In genomic region chr16:19520861-19521331, GRCh38 we compare ENCODE assay signal across 8 cellular contexts. TPM values are rescaled to one million over a fixed set of nuclear protein-coding genes. Genes with fewer than 3 reads are reported as not detected.
A peak's percentile ranks its signal among the peaks of the same experiment; 100 is the strongest.
DNase-seq lines count a peak whose midpoint lies in the region; ATAC-seq and TF ChIP-seq lines count a peak whose summit lies in the region.

No MANE protein-coding gene starts in this region.

- peaks cover 17 to 48% of the 10 kb centered on the region in 2 experiments for H3K4me1 ChIP-seq in HCT116 (ENCODE audit: control insufficient read depth in 1 of 2, insufficient read depth in 2 of 2, low read length in 2 of 2)
- H3K4me1 ChIP-seq in hepatocyte (ENCODE audit: insufficient read depth): peaks cover 10% of the 10 kb centered on the region

- TSS peak; percentile 57 for BruUV-seq in HCT116 (replicated peaks; lab: Mats Ljungman, UMichigan)

- H3K9ac ChIP-seq in HCT116 (ENCODE audit: low read length): peak overlapping the region; percentile 74

- peak overlapping the region; percentile 89 for H3K27ac Mint-ChIP-seq in activated CD8-positive, alpha-beta T cell treated with anti-CD3 and anti-CD28 coated beads for 36 hours

- H3K79me2 ChIP-seq in HCT116 (ENCODE audit: insufficient read depth, low read length) (peaks cover 53% of the 10 kb centered on the region), hepatocyte (peaks cover 52% of the 10 kb centered on the region)

- peak overlapping the region; percentile 65 to 87 for H3K4me3 ChIP-seq in HCT116 (replicated peaks in 1 of 2; ENCODE audit: low read depth in 1 of 2, low read length in 2 of 2)
- H3K4me3 ChIP-seq in hepatocyte: peak overlapping the region; percentile 87
- H3K4me3 ChIP-seq in skin epidermis: peak overlapping the region; percentile 55 to 96 (median 62)

- intact Hi-C loops in HCT116 (cut with micrococcal nuclease): loop anchor here (5.0 kb wide), 1 partner anchor 104 kb away; the partner anchor contains the start of gene TMC5
- intact Hi-C loops in activated CD8-positive, alpha-beta T cell treated with anti-CD3 and anti-CD28 coated beads for 36 hours (cut with micrococcal nuclease): no loop called here

- H3K27me3 ChIP-seq in HCT116 (ENCODE audit: insufficient read depth, low read length): no peaks in the 10 kb centered on the region
- H3K27me3 ChIP-seq in hepatocyte: no peaks in the 10 kb centered on the region

- RAD21 ChIA-PET in HCT116 (lab: Charles Lee; ENCODE audit: low non-redundant PET in 1 of 2, low total read pairs in 2 of 2, uncharacterized antibody in 2 of 2, unreplicated experiment in 2 of 2): no interaction called here

- no peak overlapping the region for H2AFZ ChIP-seq in HCT116 (ENCODE audit: low read depth, low read length, poor library complexity, severe bottlenecking)
- peak overlapping the region; percentile 73 for H2AFZ ChIP-seq in hepatocyte

- 16% methylated on average over 8 of the region's 8 CpGs for WGBS in hepatocyte (ENCODE audit: low lambda C conversion rate, missing lambda C conversion rate)

- no peaks in the 10 kb centered on the region for H3K9me2 ChIP-seq in HCT116 (ENCODE audit: insufficient read depth)
- no peaks in the 10 kb centered on the region for H3K9me2 ChIP-seq in hepatocyte (replicated peaks; ENCODE audit: insufficient read depth)

- H3K4me2 ChIP-seq in HCT116 (ENCODE audit: low read length): peak overlapping the region; percentile 74
- H3K4me2 ChIP-seq in hepatocyte: peak overlapping the region; percentile 86

- H3K9me3 ChIP-seq in HCT116 (ENCODE audit: control insufficient read depth in 1 of 2, insufficient read depth in 1 of 2, low read depth in 1 of 2, low read length in 2 of 2) (no peaks in the 10 kb centered on the region), hepatocyte (ENCODE audit: low read depth) (no peaks in the 10 kb centered on the region)

- H3K36me3 ChIP-seq in HCT116 (ENCODE audit: control insufficient read depth in 1 of 2, insufficient read depth in 2 of 2, low read length in 2 of 2) (peaks cover 7 to 9% of the 10 kb centered on the region in 2 experiments; a peak in 3 of 4 replicates), hepatocyte (replicated peaks; ENCODE audit: insufficient read depth, low read depth) (no peaks in the 10 kb centered on the region)

- H3K4me3 Mint-ChIP-seq in activated CD8-positive, alpha-beta T cell treated with anti-CD3 and anti-CD28 coated beads for 36 hours: peak overlapping the region; percentile 89

- no peaks in the 10 kb centered on the region for H3K9me3 Mint-ChIP-seq in activated CD8-positive, alpha-beta T cell treated with anti-CD3 and anti-CD28 coated beads for 36 hours

- ATAC-seq in HCT116 (no peak), HG03196 (IDR thresholded peaks at IDR 0.05; ENCODE audit: unreplicated experiment) (no peak)
- ATAC-seq in activated CD8-positive, alpha-beta T cell treated with anti-CD3 and anti-CD28 coated beads for 36 hours: no peak

- no peak for TF ChIP-seq POLR2A in HCT116 (IDR thresholded peaks at IDR 0.05; ENCODE audit: borderline replicate concordance, extremely low read depth, insufficient read depth, insufficient read length)

- DNase-seq in HCT116 (ENCODE audit: low read depth, low spot score) (no peak), hepatocyte (ENCODE audit: low spot score) (peak; percentile 68), OCI-M2 (lab: John Stamatoyannopoulos, UW; ENCODE audit: unreplicated experiment) (no peak), NCI-H1436 (lab: John Stamatoyannopoulos, UW) (no peak)
- DNase-seq in activated CD8-positive, alpha-beta T cell treated with anti-CD3 and anti-CD28 coated beads for 36 hours: peak; percentile 37

- H4K20me1 ChIP-seq in HCT116 (ENCODE audit: insufficient read depth): no peaks in the 10 kb centered on the region
- peaks cover 11% of the 10 kb centered on the region for H4K20me1 ChIP-seq in hepatocyte (ENCODE audit: insufficient read depth, poor library complexity, severe bottlenecking)

- H3K27ac ChIP-seq in C4-2B (peak overlapping the region; percentile 88), HCT116 (ENCODE audit: low read depth, low read length) (peak overlapping the region; percentile 84), hepatocyte (peak overlapping the region; percentile 94), skin epidermis (peak overlapping the region in 20 of 21 experiments; percentile 72 to 93 (median 88))

- no peak for TF ChIP-seq RAD21 in HCT116 (IDR thresholded peaks at IDR 0.05; ENCODE audit: low read depth)

- peaks cover 18% of the 10 kb centered on the region for H3K36me3 Mint-ChIP-seq in activated CD8-positive, alpha-beta T cell treated with anti-CD3 and anti-CD28 coated beads for 36 hours (ENCODE audit: low read depth)

- POLR2A ChIA-PET in HCT116 (lab: Charles Lee): interaction anchor here (1.4 kb wide), 1 partner anchor 27 kb away, joined by 3 read pairs; no protein-coding TSS in a partner anchor
- POLR2A ChIA-PET in activated CD8-positive, alpha-beta T cell treated with anti-CD3 and anti-CD28 coated beads for 36 hours (lab: Charles Lee): interaction anchor here (1.8 kb wide), 1 partner anchor 34 kb away, joined by 5 read pairs; the partner anchor contains the start of gene VPS35L

- CTCF ChIA-PET in HCT116 (lab: Charles Lee): interaction anchor here (1.1 kb wide), 1 partner anchor 435 kb away, joined by 3 read pairs; no protein-coding TSS in a partner anchor
- CTCF ChIA-PET in activated CD8-positive, alpha-beta T cell treated with anti-CD3 and anti-CD28 coated beads for 36 hours (lab: Charles Lee): interaction anchor here (1.3 kb wide), 1 partner anchor 18 kb away, joined by 5 read pairs; no protein-coding TSS in a partner anchor

- H3K4me1 Mint-ChIP-seq in activated CD8-positive, alpha-beta T cell treated with anti-CD3 and anti-CD28 coated beads for 36 hours (ENCODE audit: low read depth): peaks cover 46% of the 10 kb centered on the region

- TF ChIP-seq CTCF in C4-2B (conservative IDR thresholded peaks at IDR 0.05) (no peak), HCT116 (IDR thresholded peaks at IDR 0.05 in 2 of 3, conservative IDR thresholded peaks at IDR 0.05 in 1 of 3; ENCODE audit: borderline replicate concordance in 1 of 3, insufficient read depth in 1 of 3, low read depth in 2 of 3, low read length in 2 of 3) (no peak), hepatocyte (IDR thresholded peaks at IDR 0.05; ENCODE audit: poor library complexity) (no peak)
- no peak for TF ChIP-seq CTCF in activated CD8-positive, alpha-beta T cell treated with anti-CD3 and anti-CD28 coated beads for 36 hours (IDR thresholded peaks at IDR 0.05)

- H3K27me3 Mint-ChIP-seq in activated CD8-positive, alpha-beta T cell treated with anti-CD3 and anti-CD28 coated beads for 36 hours: no peaks in the 10 kb centered on the region

TF ChIP-seq in HCT116, 20 proteins besides CTCF, POLR2A, EP300 and RAD21:
- TF ChIP-seq SP1 (IDR thresholded peaks at IDR 0.05; ENCODE audit: low read depth) (no peak), TCF7L2 (IDR thresholded peaks at IDR 0.05; ENCODE audit: borderline replicate concordance, extremely low read depth, insufficient read depth, insufficient read length) (no peak), CEBPB (IDR thresholded peaks at IDR 0.05; ENCODE audit: low read depth) (no peak), FOSL1 (IDR thresholded peaks at IDR 0.05; ENCODE audit: low read depth) (no peak), EZH2 (IDR thresholded peaks at IDR 0.05) (no peak)

RNA-seq across cellular contexts. Expression of gene GDE1, which starts 1.0 kb away (rescaled TPM):
- 47.1 TPM for total RNA-seq in HCT116 (2021; ENCODE audit: unreplicated experiment)
- 28.8 and 37.9 TPM in 2 replicates for polyA plus RNA-seq in HCT116 (2012)
- 10 to 100 TPM; 20.0 TPM for total RNA-seq in activated CD8-positive, alpha-beta T cell treated with anti-CD3 and anti-CD28 coated beads for 36 hours
- 83.2 and 99.9 TPM in 2 replicates for total RNA-seq in hepatocyte
- 77.6 and 78.4 TPM in 2 replicates for polyA plus RNA-seq in hepatocyte

RNA-seq across cellular contexts. Expression of gene CCP110, which starts 2.8 kb away (rescaled TPM):
- 21.4 TPM for total RNA-seq in HCT116 (2021; ENCODE audit: unreplicated experiment)
- polyA plus RNA-seq in HCT116 (2012): 5.1 and 7.4 TPM in 2 replicates
- total RNA-seq in activated CD8-positive, alpha-beta T cell treated with anti-CD3 and anti-CD28 coated beads for 36 hours: 10 to 100 TPM; 24.2 to 25.8 TPM
- 9.2 and 12.6 TPM in 2 replicates for total RNA-seq in hepatocyte
- polyA plus RNA-seq in hepatocyte: 4.3 and 5.8 TPM in 2 replicates

RNA-seq across cellular contexts. Expression of gene VPS35L, which starts 34.6 kb away (rescaled TPM):
- total RNA-seq in HCT116 (2021; ENCODE audit: unreplicated experiment) (21.4 TPM), hepatocyte (47.5 and 55.1 TPM in 2 replicates)
- 12.6 and 16.0 TPM in 2 replicates for polyA plus RNA-seq in HCT116 (2012)
- 10 to 100 TPM; 32.1 to 34.8 TPM for total RNA-seq in activated CD8-positive, alpha-beta T cell treated with anti-CD3 and anti-CD28 coated beads for 36 hours
- 52.8 and 56.1 TPM in 2 replicates for polyA plus RNA-seq in hepatocyte

Comparison
In these comparisons a context has a peak if more than half of its experiments do, and no peak if none do; other contexts are left out.
1. DNase-seq: peak in activated CD8-positive, alpha-beta T cell treated with anti-CD3 and anti-CD28 coated beads for 36 hours (single experiment) and hepatocyte (single experiment); none in HCT116 (single experiment), OCI-M2 (single experiment) and NCI-H1436 (single experiment).
2. Peak in every context shown above with its lines, with median percentiles within 50 percentile points of each other: H3K27ac ChIP-seq and H3K4me3 ChIP-seq.